ENCODE assay signal across 8 cellular contexts in genomic region chr3:48716982-48717746, GRCh38. TPM values are rescaled to one million over a fixed set of nuclear protein-coding genes. Genes with fewer than 3 reads are reported as not detected.
DNase-seq lines count a peak whose midpoint lies in the region; ATAC-seq and TF ChIP-seq lines count a peak whose summit lies in the region.

Gene IP6K2, minus strand, starts transcription at chr3:48717221. Its CDS starts 21,930 bp downstream, at chr3:48695291.

- peak within 1 kb of the TSS; percentile 98 for H3K4me3 Mint-ChIP-seq in HFFc6
- peak within 1 kb of the TSS; percentile 99 for H3K4me3 Mint-ChIP-seq in activated naive CD4-positive, alpha-beta T cell treated with anti-CD3 and anti-CD28 coated beads, Interleukin-2, amount 10 ng/mL, durations not matched to agents 7 days and 5 days

- CTCF ChIA-PET in activated naive CD4-positive, alpha-beta T cell treated with anti-CD3 and anti-CD28 coated beads, Interleukin-2, amount 10 ng/mL, durations not matched to agents 7 days and 5 days (lab: Charles Lee): interaction anchor here (1.3 kb wide), 1 partner anchor 23 kb away, joined by 3 read pairs; no protein-coding TSS in a partner anchor

- H3K36me3 Mint-ChIP-seq in HFFc6 (ENCODE audit: low read depth): peaks cover 22% of the 10 kb centered on the region
- peaks cover 21% of the 10 kb centered on the region for H3K36me3 Mint-ChIP-seq in activated naive CD4-positive, alpha-beta T cell treated with anti-CD3 and anti-CD28 coated beads, Interleukin-2, amount 10 ng/mL, durations not matched to agents 7 days and 5 days

- peaks cover 26% of the 10 kb centered on the region for H3K4me1 Mint-ChIP-seq in HFFc6 (ENCODE audit: low read depth)
- H3K4me1 Mint-ChIP-seq in activated naive CD4-positive, alpha-beta T cell treated with anti-CD3 and anti-CD28 coated beads, Interleukin-2, amount 10 ng/mL, durations not matched to agents 7 days and 5 days: peaks cover 32% of the 10 kb centered on the region

- WGBS in gastroesophageal sphincter (ENCODE audit: low coverage in 1 of 2), 2 donors: 6% methylated on average over 7 of the region's 38 CpGs; no CpG with 5 or more reads in 1 of the 2 donors

- ATAC-seq in gastroesophageal sphincter: peak; percentile 100

- TF ChIP-seq EP300 in gastroesophageal sphincter (IDR thresholded peaks at IDR 0.05): no peak

- peaks cover 6% of the 10 kb centered on the region; the same call in 1 of the 2 replicates for H3K27me3 Mint-ChIP-seq in HFFc6 (ENCODE audit: insufficient read depth)
- H3K27me3 Mint-ChIP-seq in activated naive CD4-positive, alpha-beta T cell treated with anti-CD3 and anti-CD28 coated beads, Interleukin-2, amount 10 ng/mL, durations not matched to agents 7 days and 5 days: peaks cover 34% of the 10 kb centered on the region

- peak within 1 kb of the TSS; percentile 99 for H3K4me3 ChIP-seq in NB4 (ENCODE audit: low read depth, low read length)
- H3K4me3 ChIP-seq in SK-N-MC: peak within 1 kb of the TSS; percentile 90
- H3K4me3 ChIP-seq in gastroesophageal sphincter: peak within 1 kb of the TSS; percentile 90 to 99

- peaks cover 4 to 49% (median 16%) of the 10 kb centered on the region in 3 donors for H3K4me1 ChIP-seq in gastroesophageal sphincter

- DNase-seq in GM04503 (ENCODE audit: low read depth) (peak; percentile 83), HFFc6 (peak; percentile 98), NB4 (ENCODE audit: low read depth) (peak; percentile 97), SK-N-MC (ENCODE audit: low read depth, low spot score) (peak; percentile 53), non-pigmented ciliary epithelial cell (ENCODE audit: low read depth) (peak; percentile 88), superior temporal gyrus (ENCODE audit: extremely low spot score) (peak; percentile 98)
- peak; percentile 99 for DNase-seq in activated naive CD4-positive, alpha-beta T cell treated with anti-CD3 and anti-CD28 coated beads, Interleukin-2, amount 10 ng/mL, durations not matched to agents 7 days and 5 days

- H3K9me3 Mint-ChIP-seq in HFFc6: no peaks in the 10 kb centered on the region
- no peaks in the 10 kb centered on the region for H3K9me3 Mint-ChIP-seq in activated naive CD4-positive, alpha-beta T cell treated with anti-CD3 and anti-CD28 coated beads, Interleukin-2, amount 10 ng/mL, durations not matched to agents 7 days and 5 days

- H3K36me3 ChIP-seq in SK-N-MC (ENCODE audit: insufficient read depth, low read length): peaks cover 12% of the 10 kb centered on the region
- H3K36me3 ChIP-seq in gastroesophageal sphincter: peaks cover 0 to 30% of the 10 kb centered on the region in 2 donors

- peak within 1 kb of the TSS; percentile 81 for H3K27ac ChIP-seq in SK-N-MC
- peak within 1 kb of the TSS; percentile 68 to 86 (median 84) for H3K27ac ChIP-seq in gastroesophageal sphincter

- peak within 1 kb of the TSS; percentile 97 for H3K27ac Mint-ChIP-seq in HFFc6
- peak within 1 kb of the TSS; percentile 96 for H3K27ac Mint-ChIP-seq in activated naive CD4-positive, alpha-beta T cell treated with anti-CD3 and anti-CD28 coated beads, Interleukin-2, amount 10 ng/mL, durations not matched to agents 7 days and 5 days

- H3K27me3 ChIP-seq in gastroesophageal sphincter: no peaks in the 10 kb centered on the region

- TF ChIP-seq CTCF in HFFc6 (IDR thresholded peaks at IDR 0.05) (no peak), NB4 (IDR thresholded peaks at IDR 0.05; ENCODE audit: low read depth, low read length) (no peak), gastroesophageal sphincter (IDR thresholded peaks at IDR 0.05) (peak in 1 of 4 experiments; percentile 17)

- peak within 1 kb of the TSS; percentile 98 for H3K9ac ChIP-seq in SK-N-MC (ENCODE audit: insufficient read length)

- peak; percentile 96 for TF ChIP-seq POLR2A in NB4 (IDR thresholded peaks at IDR 0.05; ENCODE audit: extremely low read depth, insufficient read length)
- TF ChIP-seq POLR2A in gastroesophageal sphincter (IDR thresholded peaks at IDR 0.05): peak; percentile 35 to 63

- no peaks in the 10 kb centered on the region for H3K9me3 ChIP-seq in SK-N-MC (ENCODE audit: low read depth, low read length)
- H3K9me3 ChIP-seq in gastroesophageal sphincter: no peaks in the 10 kb centered on the region

RNA-seq across cellular contexts. Expression of gene IP6K2, which starts in this region (rescaled TPM):
- 10 to 100 TPM; 47.4 to 64.6 (median 53.0) TPM for total RNA-seq in HFFc6 (2021; fragmentation: NEBNext Ultra II Directional; extraction: Animal tissue kit (Norgen Biotek cat#: 25700))
- 10 to 100 TPM; 44.5 to 52.8 (median 48.1) TPM for total RNA-seq in gastroesophageal sphincter

Comparison
In these comparisons a context has a peak if more than half of its experiments do, and no peak if none do; other contexts are left out.
1. Peak in every context shown above with its lines: DNase-seq, ATAC-seq, H3K4me3 ChIP-seq and H3K27ac ChIP-seq.